Comparison of ENCODE assay signal across 9 cellular contexts in genomic region chr10:129972145-129972965, GRCh38. TPM values are rescaled to one million over a fixed set of nuclear protein-coding genes. Genes with fewer than 3 reads are reported as not detected.
DNase-seq lines count a peak whose midpoint lies in the region; TF ChIP-seq lines count a peak whose summit lies in the region.
"Had no signal": no experiment of that assay in that cellular context is flagged by ENCODE, and none has a peak within 500 bp of the region (broad histone marks: within the 10 kb centered on the region; RNA-seq: fewer than 3 reads in every experiment).

No MANE protein-coding gene starts in this region.

- no peak overlapping the region for H3K4me3 ChIP-seq in KMS-11 (IDR thresholded peaks at IDR 0.05; ENCODE audit: insufficient read depth, low read depth, low read length)
- H3K4me3 ChIP-seq in fibroblast of mammary gland (ENCODE audit: control insufficient read depth, low read depth, low read length), result peak overlapping the region; percentile 15
- peak overlapping the region; percentile 56 for H3K4me3 ChIP-seq in neural progenitor cell
- H3K4me3 ChIP-seq in PC-9, result no peak overlapping the region
- H3K4me3 ChIP-seq: colonic mucosa had no signal

- H4K20me1 ChIP-seq in KMS-11 (ENCODE audit: insufficient read depth), result no peaks in the 10 kb centered on the region
- H4K20me1 ChIP-seq in neural progenitor cell (ENCODE audit: low read depth), result peaks cover 54% of the 10 kb centered on the region
- H4K20me1 ChIP-seq in PC-9 (ENCODE audit: insufficient read depth), result no peaks in the 10 kb centered on the region

- DNase-seq in D341Med (ENCODE audit: low spot score), result peak; percentile 50
- no peak for DNase-seq in fibroblast of mammary gland (ENCODE audit: low read depth)
- peak; percentile 55 for DNase-seq in neural progenitor cell (ENCODE audit: low spot score)
- DNase-seq in SK-N-DZ (ENCODE audit: low spot score), result no peak
- no peak for DNase-seq in PC-9
- no peak for DNase-seq in NCI-H1694 (lab: John Stamatoyannopoulos, UW)
- no peak for DNase-seq in kidney tubule cell (ENCODE audit: low spot score)

- POLR2A ChIA-PET in PC-9 (lab: Charles Lee; ENCODE audit: unreplicated experiment), result no interaction called here

- H3K4me1 ChIP-seq in KMS-11 (ENCODE audit: low read depth, poor library complexity, severe bottlenecking), result no peaks in the 10 kb centered on the region
- peaks cover 26% of the 10 kb centered on the region for H3K4me1 ChIP-seq in neural progenitor cell
- H3K4me1 ChIP-seq in PC-9 (replicated peaks; ENCODE audit: insufficient read depth), result no peaks in the 10 kb centered on the region

- H3K9me2 ChIP-seq in PC-9 (ENCODE audit: insufficient read depth), result no peaks in the 10 kb centered on the region

- no peaks in the 10 kb centered on the region for H3K79me2 ChIP-seq in KMS-11 (ENCODE audit: insufficient read depth, low read depth)
- no peaks in the 10 kb centered on the region for H3K79me2 ChIP-seq in neural progenitor cell (ENCODE audit: low read depth)
- no peaks in the 10 kb centered on the region for H3K79me2 ChIP-seq in PC-9 (ENCODE audit: low read depth)

- peaks cover 5% of the 10 kb centered on the region for H3K9me3 Mint-ChIP-seq in neural progenitor cell

- no peak overlapping the region for H2AFZ ChIP-seq in KMS-11 (ENCODE audit: low read depth)
- no peak overlapping the region for H2AFZ ChIP-seq in neural progenitor cell (replicated peaks)
- no peak overlapping the region for H2AFZ ChIP-seq in PC-9

- no peaks in the 10 kb centered on the region for H3K9me3 ChIP-seq in neural progenitor cell (ENCODE audit: low read depth)
- H3K9me3 ChIP-seq in PC-9 (ENCODE audit: insufficient read depth, low read depth), result no peaks in the 10 kb centered on the region
- H3K9me3 ChIP-seq: colonic mucosa had no signal

- H3K27me3 ChIP-seq in KMS-11 (ENCODE audit: insufficient read depth, low read depth), result peaks cover 15% of the 10 kb centered on the region
- H3K27me3 ChIP-seq in neural progenitor cell, result peaks cover 95% of the 10 kb centered on the region
- H3K27me3 ChIP-seq in PC-9 (ENCODE audit: insufficient read depth, low read depth), result peaks cover 18% of the 10 kb centered on the region

- intact Hi-C loops in PC-9 (cut with micrococcal nuclease; ENCODE audit: unreplicated experiment), result no loop called here

- no TSS peak for BruUV-seq in PC-9 (replicated peaks; lab: Mats Ljungman, UMichigan)

- H3K4me3 Mint-ChIP-seq in neural progenitor cell, result peak overlapping the region; percentile 75

- H3K9ac ChIP-seq in KMS-11 (no peak overlapping the region), neural progenitor cell (no peak overlapping the region)

- CTCF ChIA-PET in PC-9 (lab: Charles Lee), result no interaction called here

- H3K4me2 ChIP-seq in KMS-11 (peak overlapping the region; percentile 42; the same call in 1 of the 2 replicates), neural progenitor cell (peak overlapping the region; percentile 94), PC-9 (no peak overlapping the region)

- H3K36me3 ChIP-seq in KMS-11 (ENCODE audit: insufficient read depth), result no peaks in the 10 kb centered on the region
- H3K36me3 ChIP-seq in neural progenitor cell, result no peaks in the 10 kb centered on the region
- H3K36me3 ChIP-seq in PC-9 (ENCODE audit: low read depth), result no peaks in the 10 kb centered on the region
- H3K36me3 ChIP-seq: colonic mucosa had no signal

- H3K4me1 Mint-ChIP-seq in neural progenitor cell, result peaks cover 21% of the 10 kb centered on the region

- TF ChIP-seq CTCF in KMS-11 (conservative IDR thresholded peaks at IDR 0.05; ENCODE audit: low read depth, low read length) (no peak), fibroblast of mammary gland (conservative IDR thresholded peaks at IDR 0.05; ENCODE audit: control insufficient read depth, insufficient read depth, low read depth, low read length) (no peak), neural progenitor cell (IDR thresholded peaks at IDR 0.05) (no peak), PC-9 (conservative IDR thresholded peaks at IDR 0.05) (no peak)

- no peaks in the 10 kb centered on the region for H3K36me3 Mint-ChIP-seq in neural progenitor cell

- H3F3A ChIP-seq in neural progenitor cell (ENCODE audit: low read depth) (peaks cover 27% of the 10 kb centered on the region), PC-9 (ENCODE audit: insufficient read depth, low read depth) (no peaks in the 10 kb centered on the region)

- H3K27me3 Mint-ChIP-seq in neural progenitor cell (ENCODE audit: insufficient read depth, low read depth), result peaks cover 61% of the 10 kb centered on the region

- H3K27ac ChIP-seq in KMS-11, result no peak overlapping the region
- H3K27ac ChIP-seq in neural progenitor cell, result no peak overlapping the region
- H3K27ac ChIP-seq in PC-9, result no peak overlapping the region
- H3K27ac ChIP-seq: colonic mucosa had no signal

- H3K27ac Mint-ChIP-seq in neural progenitor cell, result no peak overlapping the region

RNA-seq across cellular contexts. Expression of gene EBF3, which starts 8.3 kb away (rescaled TPM):
- total RNA-seq in neural progenitor cell (ENCODE audit: low replicate concordance), result 0.15 and 0.40 TPM in 2 replicates
- polyA plus RNA-seq in SK-N-DZ (2014; cell fraction: cytosol; rRNA removed), result 16.3 and 17.2 TPM in 2 replicates
- 18.2 and 24.6 TPM in 2 replicates for polyA plus RNA-seq in SK-N-DZ (2014; cell fraction: nucleus; rRNA removed)
- not detected in 2 replicates for total RNA-seq in PC-9 (2021)

Comparison
In these comparisons a context has a peak if more than half of its experiments do, and no peak if none do; other contexts are left out.
1. DNase-seq: peak in D341Med (single experiment) and neural progenitor cell (single experiment); none in fibroblast of mammary gland (single experiment), SK-N-DZ (single experiment), PC-9 (0 of 2), NCI-H1694 (single experiment) and kidney tubule cell (single experiment).
2. H3K4me3 ChIP-seq: peak in fibroblast of mammary gland (single experiment) and neural progenitor cell (single experiment); none in KMS-11 (single experiment) and PC-9 (single experiment).